In genomic region chr2:120820885-120821279, GRCh38 we compare ENCODE assay signal across 13 cellular contexts.
DNase-seq lines count a peak whose midpoint lies in the region; ATAC-seq and TF ChIP-seq lines count a peak whose summit lies in the region.
"Had no signal": no experiment of that assay in that cellular context is flagged by ENCODE, and none has a peak within 500 bp of the region (broad histone marks: within the 10 kb centered on the region; RNA-seq: fewer than 3 reads in every experiment).

No MANE protein-coding gene starts in this region.

- CTCF ChIA-PET in WTC11 (lab: Charles Lee) (interaction anchor here (1.1 to 2.6 kb wide), 7 partner anchors 12 to 300 kb away, joined by 3 to 12 read pairs (median 4); partner anchors contain the start of gene GLI2), OCI-LY7 (lab: Charles Lee; ENCODE audit: unreplicated experiment) (no interaction called here)
- CTCF ChIA-PET in CD8-positive, alpha-beta T cell (lab: Charles Lee) = no interaction called here
- CTCF ChIA-PET in activated naive CD4-positive, alpha-beta T cell treated with anti-CD3 and anti-CD28 coated beads for 36 hours (lab: Charles Lee) = no interaction called here

- H3K4me1 Mint-ChIP-seq in WTC11 = peaks cover 74% of the 10 kb centered on the region
- H3K4me1 Mint-ChIP-seq in CD8-positive, alpha-beta T cell (ENCODE audit: low read depth) = no peaks in the 10 kb centered on the region
- no peaks in the 10 kb centered on the region for H3K4me1 Mint-ChIP-seq in activated naive CD4-positive, alpha-beta T cell treated with anti-CD3 and anti-CD28 coated beads for 36 hours (ENCODE audit: low read depth)
- H3K4me1 Mint-ChIP-seq: immature natural killer cell had no signal

- H3K27me3 ChIP-seq in H7 (ENCODE audit: control insufficient read depth, insufficient read depth, low read length) (no peaks in the 10 kb centered on the region), stomach (no peaks in the 10 kb centered on the region)
- no peaks in the 10 kb centered on the region for H3K27me3 ChIP-seq in CD8-positive, alpha-beta T cell (ENCODE audit: insufficient read depth, low read length)
- H3K27me3 ChIP-seq: right lobe of liver had no signal

- intact Hi-C loops in stomach (cut with DNase I; ENCODE audit: low total_unique reads) (no loop called here), OCI-LY7 (cut with micrococcal nuclease; ENCODE audit: unreplicated experiment) (no loop called here)
- intact Hi-C loops in CD8-positive, alpha-beta T cell (cut with DNase I, micrococcal nuclease) = no loop called here
- intact Hi-C loops in activated naive CD4-positive, alpha-beta T cell treated with anti-CD3 and anti-CD28 coated beads for 36 hours (cut with micrococcal nuclease) = no loop called here

- H3K4me1 ChIP-seq in stomach (peaks cover 0 to 45% (median 24%) of the 10 kb centered on the region in 4 donors), OCI-LY7 (ENCODE audit: insufficient read depth, low read length, poor library complexity, severe bottlenecking) (no peaks in the 10 kb centered on the region)
- H3K4me1 ChIP-seq in CD8-positive, alpha-beta T cell (ENCODE audit: insufficient read depth, low read length) = no peaks in the 10 kb centered on the region
- H3K4me1 ChIP-seq: right lobe of liver had no signal

- no peaks in the 10 kb centered on the region for H3K79me2 ChIP-seq in OCI-LY7 (ENCODE audit: insufficient read depth, low read depth, low read length)

- H3K36me3 ChIP-seq in H7 (replicated peaks; ENCODE audit: control insufficient read depth, insufficient read depth, low read length) (peaks cover 2% of the 10 kb centered on the region; the same call in 1 of the 2 replicates), stomach (no peaks in the 10 kb centered on the region), OCI-LY7 (ENCODE audit: insufficient read depth, low read length) (no peaks in the 10 kb centered on the region)
- no peaks in the 10 kb centered on the region for H3K36me3 ChIP-seq in CD8-positive, alpha-beta T cell (ENCODE audit: insufficient read depth, low read length)
- H3K36me3 ChIP-seq: right lobe of liver had no signal

- H3K4me3 Mint-ChIP-seq in WTC11 = no peak overlapping the region
- H3K4me3 Mint-ChIP-seq in CD8-positive, alpha-beta T cell = no peak overlapping the region
- H3K4me3 Mint-ChIP-seq in activated naive CD4-positive, alpha-beta T cell treated with anti-CD3 and anti-CD28 coated beads for 36 hours = no peak overlapping the region
- H3K4me3 Mint-ChIP-seq: immature natural killer cell had no signal

- H3K9me3 ChIP-seq in stomach (no peaks in the 10 kb centered on the region), OCI-LY7 (ENCODE audit: low read length) (no peaks in the 10 kb centered on the region)
- H3K9me3 ChIP-seq in CD8-positive, alpha-beta T cell (ENCODE audit: low read length) = no peaks in the 10 kb centered on the region
- H3K9me3 ChIP-seq: right lobe of liver had no signal

- H3K27ac ChIP-seq in stomach (peak overlapping the region in 4 of 5 donors; percentile 10 to 57 (median 36)), OCI-LY7 (ENCODE audit: low read depth, low read length, poor library complexity, severe bottlenecking) (no peak overlapping the region)
- H3K27ac ChIP-seq in CD8-positive, alpha-beta T cell (ENCODE audit: low read depth, low read length) = no peak overlapping the region
- H3K27ac ChIP-seq: right lobe of liver had no signal

- POLR2A ChIA-PET in WTC11 (lab: Charles Lee) = interaction anchor here (0.9 kb wide), 1 partner anchor 254 kb away, joined by 3 read pairs; no protein-coding TSS in a partner anchor
- POLR2A ChIA-PET in OCI-LY7 (lab: Charles Lee) = no interaction called here
- POLR2A ChIA-PET in CD8-positive, alpha-beta T cell (lab: Charles Lee) = no interaction called here

- DNase-seq in H7 (peak; percentile 71), WTC11 (ENCODE audit: low spot score) (no peak), iPS-NIHi7 (ENCODE audit: extremely low spot score) (peak; percentile 64), stomach (no peak), OCI-LY7 (ENCODE audit: low spot score) (no peak), SIG-M5 (lab: John Stamatoyannopoulos, UW) (no peak)
- DNase-seq in CD8-positive, alpha-beta T cell = no peak
- DNase-seq in activated naive CD4-positive, alpha-beta T cell treated with anti-CD3 and anti-CD28 coated beads for 36 hours = no peak
- DNase-seq: activated T-cell treated with anti-CD3 and anti-CD28 coated beads for 4 hours, dermis blood vessel endothelial cell, immature natural killer cell, NCI-H1436 treated with DMSO at 0.1 percent for 48 hours, right lobe of liver had no signal

- TF ChIP-seq EP300 in stomach (IDR thresholded peaks at IDR 0.05) = no peak

- ATAC-seq in WTC11 = peak; percentile 16
- ATAC-seq in CD8-positive, alpha-beta T cell = no peak
- ATAC-seq: right lobe of liver had no signal

- no peak for TF ChIP-seq POLR2A in stomach (IDR thresholded peaks at IDR 0.05)

- H3K9me3 Mint-ChIP-seq in WTC11 = no peaks in the 10 kb centered on the region
- no peaks in the 10 kb centered on the region for H3K9me3 Mint-ChIP-seq in CD8-positive, alpha-beta T cell
- H3K9me3 Mint-ChIP-seq in activated naive CD4-positive, alpha-beta T cell treated with anti-CD3 and anti-CD28 coated beads for 36 hours = no peaks in the 10 kb centered on the region
- H3K9me3 Mint-ChIP-seq: immature natural killer cell had no signal

- 43 to 70% (median 58%) methylated on average over 7 to 12 of the region's 12 CpGs for WGBS in stomach, 5 donors

- H3K36me3 Mint-ChIP-seq in WTC11 = no peaks in the 10 kb centered on the region
- no peaks in the 10 kb centered on the region for H3K36me3 Mint-ChIP-seq in CD8-positive, alpha-beta T cell
- H3K36me3 Mint-ChIP-seq in activated naive CD4-positive, alpha-beta T cell treated with anti-CD3 and anti-CD28 coated beads for 36 hours (ENCODE audit: low read depth) = no peaks in the 10 kb centered on the region
- H3K36me3 Mint-ChIP-seq: immature natural killer cell had no signal

- H2AFZ ChIP-seq in OCI-LY7 (ENCODE audit: low read length) = no peak overlapping the region

- 0 out of 2 replicates have a peak overlapping the region, but pooled peaks have one; percentile 54 for H3K27ac Mint-ChIP-seq in WTC11
- H3K27ac Mint-ChIP-seq in CD8-positive, alpha-beta T cell = no peak overlapping the region
- no peak overlapping the region for H3K27ac Mint-ChIP-seq in activated naive CD4-positive, alpha-beta T cell treated with anti-CD3 and anti-CD28 coated beads for 36 hours
- H3K27ac Mint-ChIP-seq: immature natural killer cell had no signal

- H3K4me3 ChIP-seq in H7 (ENCODE audit: insufficient read depth, low read depth, low read length) (no peak overlapping the region), stomach (no peak overlapping the region), OCI-LY7 (ENCODE audit: low read depth, low read length, poor library complexity, severe bottlenecking) (no peak overlapping the region)
- no peak overlapping the region for H3K4me3 ChIP-seq in CD8-positive, alpha-beta T cell (ENCODE audit: low read depth, low read length)
- H3K4me3 ChIP-seq: right lobe of liver had no signal

- no TSS peak for BruUV-seq in OCI-LY7 (replicated peaks; lab: Mats Ljungman, UMichigan)

- no peaks in the 10 kb centered on the region for H4K20me1 ChIP-seq in OCI-LY7 (ENCODE audit: insufficient read depth, low read length)

- no peak overlapping the region for H3K4me2 ChIP-seq in OCI-LY7 (ENCODE audit: low read length)

- H3K27me3 Mint-ChIP-seq in WTC11 (ENCODE audit: low read depth) = no peaks in the 10 kb centered on the region
- peaks cover 2% of the 10 kb centered on the region for H3K27me3 Mint-ChIP-seq in CD8-positive, alpha-beta T cell (ENCODE audit: low read depth)
- no peaks in the 10 kb centered on the region for H3K27me3 Mint-ChIP-seq in activated naive CD4-positive, alpha-beta T cell treated with anti-CD3 and anti-CD28 coated beads for 36 hours (ENCODE audit: low read depth)

- TF ChIP-seq CTCF in WTC11 (IDR thresholded peaks at IDR 0.05) = no peak
- no peak for TF ChIP-seq CTCF in stomach (IDR thresholded peaks at IDR 0.05)
- no peak for TF ChIP-seq CTCF in OCI-LY7 (conservative IDR thresholded peaks at IDR 0.05; ENCODE audit: low read length)
- TF ChIP-seq CTCF in CD8-positive, alpha-beta T cell (IDR thresholded peaks at IDR 0.05) = no peak

- no peaks in the 10 kb centered on the region for H3K9me2 ChIP-seq in OCI-LY7 (ENCODE audit: insufficient read depth, low read length)

TF ChIP-seq in WTC11, 78 proteins besides CTCF, POLR2A, EP300 and RAD21 (continues in another document):
- TF ChIP-seq ZNF512 (CRISPR knock-in tag; IDR thresholded peaks at IDR 0.05; ENCODE audit: borderline replicate concordance) (no peak), ZNF138 (CRISPR knock-in tag; conservative IDR thresholded peaks at IDR 0.05) (no peak), NFYB (CRISPR knock-in tag; conservative IDR thresholded peaks at IDR 0.05; ENCODE audit: low read depth) (no peak)

Comparison
In these comparisons a context has a peak if more than half of its experiments do, and no peak if none do; other contexts are left out.
1. DNase-seq: peak in H7 (single experiment) and iPS-NIHi7 (single experiment); none in WTC11 (single experiment), stomach (single experiment), OCI-LY7 (single experiment), CD8-positive, alpha-beta T cell (0 of 7), SIG-M5 (single experiment) and activated naive CD4-positive, alpha-beta T cell treated with anti-CD3 and anti-CD28 coated beads for 36 hours (single experiment).
2. H3K27ac ChIP-seq: peak in stomach (4 of 5); none in OCI-LY7 (single experiment) and CD8-positive, alpha-beta T cell (single experiment).